Comparison of ENCODE assay signal across 1 cellular context in the genomic region with DNA sequence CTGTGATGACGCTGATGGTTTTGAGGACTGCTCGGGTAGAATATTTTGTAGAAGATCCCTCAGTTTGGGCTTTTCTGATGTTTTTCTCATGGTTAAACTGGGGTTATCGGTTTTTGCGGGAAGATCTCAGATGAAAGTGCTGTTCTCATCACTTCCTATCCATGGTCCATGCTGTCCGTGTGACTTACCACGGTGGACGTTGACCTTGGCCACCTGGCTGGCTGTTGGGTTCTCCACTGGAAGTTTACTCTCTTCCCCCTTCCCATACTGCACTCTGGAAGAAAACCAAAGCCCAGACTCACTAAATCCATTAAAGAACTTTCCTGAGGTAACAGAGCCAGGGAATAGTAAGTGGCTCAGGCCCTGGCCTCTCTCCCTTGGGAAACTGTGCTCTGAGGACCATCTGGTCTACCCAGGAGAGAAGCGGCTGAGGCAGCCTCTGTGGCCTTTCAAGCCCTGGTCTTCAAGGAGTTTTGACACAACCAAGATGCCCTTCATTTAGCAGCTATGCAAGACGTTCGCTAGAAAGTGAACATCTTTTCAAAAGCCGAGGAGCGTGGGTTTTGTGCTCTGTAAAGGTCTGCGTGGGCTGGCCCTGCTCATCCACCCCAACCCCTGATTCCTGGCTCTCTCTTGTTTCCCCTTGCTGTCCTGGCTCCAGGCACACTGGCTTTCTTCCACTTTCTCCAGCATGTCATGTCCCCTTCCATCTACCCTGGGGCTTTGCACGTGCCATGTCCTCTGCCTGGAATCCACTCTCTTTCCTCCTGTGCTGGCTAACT.
TF ChIP-seq lines count a peak whose summit lies in the region.

No MANE protein-coding gene starts in this region.

TF ChIP-seq in HepG2, 621 proteins besides CTCF, POLR2A, EP300 and RAD21 (continued from another document):
- TF ChIP-seq MAFK (conservative IDR thresholded peaks at IDR 0.05 in 1 of 2, IDR thresholded peaks at IDR 0.05 in 1 of 2; ENCODE audit: low read length in 2 of 2) = peak; percentile 14 to 39; a peak in 1 of 4 replicates
